19 cellular contexts compared by ENCODE assay signal in the genomic region with DNA sequence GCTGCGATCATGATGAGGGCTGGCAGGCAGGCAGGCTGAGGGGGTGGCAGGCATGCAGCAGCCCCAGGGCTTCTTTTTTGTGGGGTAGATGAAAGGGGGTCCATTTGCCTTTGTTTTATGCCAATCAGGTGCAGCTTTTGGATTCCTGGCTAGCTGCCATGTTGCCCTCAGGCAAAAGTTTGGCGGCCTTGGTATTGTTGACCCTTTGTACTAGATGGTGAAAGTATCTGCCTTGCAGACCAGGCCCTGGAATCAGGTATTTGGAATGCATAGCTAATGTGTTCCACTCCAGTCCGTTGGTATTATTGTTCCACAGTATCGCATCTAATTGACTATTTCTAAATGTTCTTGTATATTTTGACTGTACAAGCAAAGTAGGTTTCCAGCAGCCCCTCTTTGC.
"Had no signal": no experiment of that assay in that cellular context is flagged by ENCODE, and none has a peak within 500 bp of the region (broad histone marks: within the 10 kb centered on the region; RNA-seq: fewer than 3 reads in every experiment).

No MANE protein-coding gene starts in this region.

- H3K27me3 ChIP-seq: breast epithelium, dorsolateral prefrontal cortex, gastrocnemius medialis, heart left ventricle, pancreas had no signal

- H3K9me3 ChIP-seq: breast epithelium, gastrocnemius medialis, heart left ventricle, pancreas, thoracic aorta had no signal

- ATAC-seq: gastrocnemius medialis, heart left ventricle, left cardiac atrium, pancreas had no signal

- DNase-seq: activated CD4-positive, alpha-beta T cell treated with anti-CD3 and anti-CD28 coated beads, Interleukin-2, amount 10 ng/mL, durations not matched to agents 24 days and 14 days; activated CD4-positive, CD25-positive, alpha-beta regulatory T cell; activated CD8-positive, alpha-beta memory T cell treated with anti-CD3 and anti-CD28 coated beads, Interleukin-2, amount 50 U/mL, for 48 hours; activated gamma-delta T cell treated with Interleukin-2 at 50 U/mL for 16 hours; activated T-cell treated with anti-CD3 and anti-CD28 coated beads, Interleukin-2, amount 50 U/mL, for 72 hours; amygdala; dorsolateral prefrontal cortex; endodermal cell; erythroblast; gastrocnemius medialis; heart left ventricle; left cardiac atrium; naive B cell; pancreas; stimulated activated CD4-positive, alpha-beta T cell treated with anti-CD3 and anti-CD28 coated beads, Interleukin-1b, Interleukin-23, amount 100 ng/mL, for 48 hours had no signal

- H3K27ac Mint-ChIP-seq: activated CD4-positive, alpha-beta T cell treated with anti-CD3 and anti-CD28 coated beads, Interleukin-2, amount 10 ng/mL, durations not matched to agents 24 days and 14 days; activated naive CD8-positive, alpha-beta T cell; endodermal cell had no signal

- H3K27me3 Mint-ChIP-seq: activated CD4-positive, alpha-beta T cell treated with anti-CD3 and anti-CD28 coated beads, Interleukin-2, amount 10 ng/mL, durations not matched to agents 24 days and 14 days; activated naive CD8-positive, alpha-beta T cell; naive B cell had no signal

- H3K4me1 ChIP-seq: breast epithelium, gastrocnemius medialis, pancreas had no signal

- H3K4me3 Mint-ChIP-seq: activated CD4-positive, alpha-beta T cell treated with anti-CD3 and anti-CD28 coated beads, Interleukin-2, amount 10 ng/mL, durations not matched to agents 24 days and 14 days; activated naive CD8-positive, alpha-beta T cell; activated T-cell treated with anti-CD3 and anti-CD28 coated beads, Interleukin-2, amount 50 U/mL, for 72 hours; endodermal cell had no signal

- H3K36me3 ChIP-seq: breast epithelium, gastrocnemius medialis, heart left ventricle, pancreas, thoracic aorta had no signal

- H3K27ac ChIP-seq: breast epithelium, dorsolateral prefrontal cortex, gastrocnemius medialis, heart left ventricle, pancreas, thoracic aorta had no signal

- H3K9me3 Mint-ChIP-seq: activated CD4-positive, alpha-beta T cell treated with anti-CD3 and anti-CD28 coated beads, Interleukin-2, amount 10 ng/mL, durations not matched to agents 24 days and 14 days; activated T-cell treated with anti-CD3 and anti-CD28 coated beads, Interleukin-2, amount 50 U/mL, for 72 hours; endodermal cell had no signal

- H3K4me3 ChIP-seq: breast epithelium, dorsolateral prefrontal cortex, gastrocnemius medialis, heart left ventricle, pancreas, thoracic aorta had no signal

- FAIRE-seq: pancreas, urothelium cell line had no signal
